ENCODE assay signal across 19 cellular contexts in genomic region chr9:92425578-92425977, GRCh38. TPM values are rescaled to one million over a fixed set of nuclear protein-coding genes. Genes with fewer than 3 reads are reported as not detected.
DNase-seq lines count a peak whose midpoint lies in the region; ATAC-seq and TF ChIP-seq lines count a peak whose summit lies in the region.
"Had no signal": no experiment of that assay in that cellular context is flagged by ENCODE, and none has a peak within 500 bp of the region (broad histone marks: within the 10 kb centered on the region; RNA-seq: fewer than 3 reads in every experiment).

No MANE protein-coding gene starts in this region.

- intact Hi-C loops in sigmoid colon (cut with DNase I) = no loop called here

- H3K27me3 ChIP-seq in SK-N-SH (ENCODE audit: insufficient read depth) = no peaks in the 10 kb centered on the region
- H3K27me3 ChIP-seq in sigmoid colon = no peaks in the 10 kb centered on the region
- H3K27me3 ChIP-seq in HAP-1 (ENCODE audit: low read depth) = no peaks in the 10 kb centered on the region
- H3K27me3 ChIP-seq: dorsolateral prefrontal cortex had no signal

- TF ChIP-seq POLR2A in sigmoid colon (IDR thresholded peaks at IDR 0.05) = no peak

- H3K79me2 ChIP-seq in SK-N-SH (ENCODE audit: insufficient read depth) = no peaks in the 10 kb centered on the region

- no peak overlapping the region for H3K4me3 ChIP-seq in SK-N-SH (ENCODE audit: low read depth in 2 of 2, low read length in 1 of 2)
- H3K4me3 ChIP-seq in sigmoid colon = no peak overlapping the region
- no peak overlapping the region for H3K4me3 ChIP-seq in HAP-1
- H3K4me3 ChIP-seq: dorsolateral prefrontal cortex had no signal

- H3K27ac ChIP-seq in SK-N-SH (ENCODE audit: low read depth in 2 of 2, low read length in 1 of 2) (peak overlapping the region; percentile 70 to 77), sigmoid colon (peak overlapping the region; percentile 45 to 56 (median 46)), caudate nucleus (ENCODE audit: low read depth, low read length) (no peak overlapping the region)
- H3K27ac ChIP-seq: C4-2B had no signal

- H3K4me1 ChIP-seq in SK-N-SH (ENCODE audit: control insufficient read depth in 1 of 2, insufficient read depth in 2 of 2, low read depth in 1 of 2, low read length in 1 of 2) = peaks cover 9 to 16% of the 10 kb centered on the region in 2 experiments
- H3K4me1 ChIP-seq in sigmoid colon = peaks cover 0 to 31% (median 19%) of the 10 kb centered on the region in 4 donors
- H3K4me1 ChIP-seq in HAP-1 = peaks cover 11% of the 10 kb centered on the region

- no peaks in the 10 kb centered on the region for H3K9me3 ChIP-seq in SK-N-SH
- no peaks in the 10 kb centered on the region for H3K9me3 ChIP-seq in sigmoid colon
- H3K9me3 ChIP-seq in HAP-1 = no peaks in the 10 kb centered on the region

- peak overlapping the region; percentile 73 for H2AFZ ChIP-seq in SK-N-SH (ENCODE audit: low read depth)

- no peaks in the 10 kb centered on the region for H4K20me1 ChIP-seq in SK-N-SH (ENCODE audit: insufficient read depth)

- ATAC-seq in GM19023 (IDR thresholded peaks at IDR 0.05; ENCODE audit: unreplicated experiment) (no peak), HG03280 (IDR thresholded peaks at IDR 0.05; ENCODE audit: unreplicated experiment) (no peak)
- ATAC-seq: activated T-cell treated with anti-CD3 and anti-CD28 coated beads, Interleukin-2, amount 50 U/mL, for 72 hours had no signal

- no peaks in the 10 kb centered on the region for H3K9me2 ChIP-seq in SK-N-SH

- H3K4me2 ChIP-seq in SK-N-SH = peak overlapping the region; percentile 22; the same call in 1 of the 2 replicates

- peak overlapping the region; percentile 13; the same call in 1 of the 2 replicates for H3K9ac ChIP-seq in SK-N-SH

- TF ChIP-seq EP300 in SK-N-SH (IDR thresholded peaks at IDR 0.05; ENCODE audit: borderline replicate concordance in 1 of 2, low read depth in 1 of 2, low read length in 1 of 2) = peak; percentile 9 to 45; a peak in 3 of 4 replicates
- TF ChIP-seq EP300 in sigmoid colon (IDR thresholded peaks at IDR 0.05) = no peak

- TF ChIP-seq RAD21 in SK-N-SH (IDR thresholded peaks at IDR 0.05; ENCODE audit: low read length) = no peak

- DNase-seq in GM03348 (ENCODE audit: low spot score) (peak; percentile 46), SK-N-SH (no peak), fibroblast of peridontal ligament (ENCODE audit: extremely low read depth) (peak; percentile 93), sigmoid colon (no peak), HAP-1 (ENCODE audit: low spot score in 2 of 2) (no peak), caudate nucleus (lab: John Stamatoyannopoulos, UW) (no peak)
- DNase-seq: activated T-cell treated with anti-CD3 and anti-CD28 coated beads, Interleukin-2, amount 50 U/mL, for 72 hours; amygdala; dorsolateral prefrontal cortex; immature natural killer cell; NCI-H2029; posterior cingulate gyrus; stimulated activated CD4-positive, alpha-beta T cell treated with anti-CD3 and anti-CD28 coated beads, Interleukin-12 subunit alpha, Interleukin-12 subunit beta, amount 100 ng/mL, for 4 hours; T-helper 9 cell had no signal

- in situ Hi-C loops in HAP-1 (cut with MboI; ENCODE audit: low sequenced_read_pairs) = no loop called here

- TF ChIP-seq CTCF in SK-N-SH (IDR thresholded peaks at IDR 0.05) (no peak), sigmoid colon (IDR thresholded peaks at IDR 0.05) (no peak)

- CTCF ChIA-PET in SK-N-SH (lab: Yijun Ruan, JAX) = interaction anchor here (1.3 to 1.6 kb wide), 2 partner anchors 13 to 97 kb away, joined by 3 to 7 read pairs; no protein-coding TSS in a partner anchor

- H3K36me3 ChIP-seq in SK-N-SH (replicated peaks in 1 of 2; ENCODE audit: control insufficient read depth in 1 of 2, insufficient read depth in 2 of 2, low read length in 1 of 2) = no peaks in the 10 kb centered on the region
- H3K36me3 ChIP-seq in sigmoid colon = no peaks in the 10 kb centered on the region
- H3K36me3 ChIP-seq in HAP-1 (replicated peaks) = no peaks in the 10 kb centered on the region

- H3F3A ChIP-seq in SK-N-SH (replicated peaks; ENCODE audit: insufficient read depth) = peaks cover 5% of the 10 kb centered on the region

- WGBS in SK-N-SH (ENCODE audit: low lambda C conversion rate) = 3% methylated on average over 1 of the region's 1 CpG
- WGBS in sigmoid colon, 2 donors = 56 to 71% methylated on average over 1 of the region's 1 CpG

- POLR2A ChIA-PET in SK-N-SH (lab: Yijun Ruan, JAX) = no interaction called here

TF ChIP-seq in SK-N-SH, 30 proteins besides CTCF, POLR2A, EP300 and RAD21 (continues in another document):
- TF ChIP-seq NRF1 (IDR thresholded peaks at IDR 0.05; ENCODE audit: low read depth, low read length) = no peak
- peak; percentile 94 for TF ChIP-seq TCF12 (IDR thresholded peaks at IDR 0.05)
- TF ChIP-seq POLR2AphosphoS5 (IDR thresholded peaks at IDR 0.05; ENCODE audit: low read depth, low read length) = peak; percentile 63; the same call in 1 of the 2 replicates
- TF ChIP-seq, protein P1, sequence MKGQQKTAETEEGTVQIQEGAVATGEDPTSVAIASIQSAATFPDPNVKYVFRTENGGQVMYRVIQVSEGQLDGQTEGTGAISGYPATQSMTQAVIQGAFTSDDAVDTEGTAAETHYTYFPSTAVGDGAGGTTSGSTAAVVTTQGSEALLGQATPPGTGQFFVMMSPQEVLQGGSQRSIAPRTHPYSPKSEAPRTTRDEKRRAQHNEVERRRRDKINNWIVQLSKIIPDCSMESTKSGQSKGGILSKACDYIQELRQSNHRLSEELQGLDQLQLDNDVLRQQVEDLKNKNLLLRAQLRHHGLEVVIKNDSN (IDR thresholded peaks at IDR 0.05; ENCODE audit: borderline replicate concordance, low read depth) = no peak
- no peak for TF ChIP-seq SMC3 (IDR thresholded peaks at IDR 0.05; ENCODE audit: low read depth, low read length)
- no peak for TF ChIP-seq FOSL2 (IDR thresholded peaks at IDR 0.05; ENCODE audit: borderline replicate concordance, low read depth)
- no peak for TF ChIP-seq RFX5 (IDR thresholded peaks at IDR 0.05; ENCODE audit: low read length)
- no peak for TF ChIP-seq MAX (IDR thresholded peaks at IDR 0.05; ENCODE audit: low read depth)
- peak; percentile 42; the same call in 1 of the 2 replicates for TF ChIP-seq NFIC (IDR thresholded peaks at IDR 0.05; ENCODE audit: borderline replicate concordance)
- no peak for TF ChIP-seq FOXM1 (IDR thresholded peaks at IDR 0.05; ENCODE audit: low read depth)
- TF ChIP-seq MXI1 (IDR thresholded peaks at IDR 0.05; ENCODE audit: low read depth, low read length) = peak; percentile 36; the same call in 1 of the 2 replicates
- no peak for TF ChIP-seq SIN3A (IDR thresholded peaks at IDR 0.05; ENCODE audit: borderline replicate concordance, low read depth, low read length)
- TF ChIP-seq, protein P2, sequence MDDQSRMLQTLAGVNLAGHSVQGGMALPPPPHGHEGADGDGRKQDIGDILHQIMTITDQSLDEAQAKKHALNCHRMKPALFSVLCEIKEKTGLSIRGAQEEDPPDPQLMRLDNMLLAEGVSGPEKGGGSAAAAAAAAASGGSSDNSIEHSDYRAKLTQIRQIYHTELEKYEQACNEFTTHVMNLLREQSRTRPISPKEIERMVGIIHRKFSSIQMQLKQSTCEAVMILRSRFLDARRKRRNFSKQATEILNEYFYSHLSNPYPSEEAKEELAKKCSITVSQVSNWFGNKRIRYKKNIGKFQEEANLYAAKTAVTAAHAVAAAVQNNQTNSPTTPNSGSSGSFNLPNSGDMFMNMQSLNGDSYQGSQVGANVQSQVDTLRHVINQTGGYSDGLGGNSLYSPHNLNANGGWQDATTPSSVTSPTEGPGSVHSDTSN (IDR thresholded peaks at IDR 0.05) = peak; percentile 76
- TF ChIP-seq, protein P3, sequence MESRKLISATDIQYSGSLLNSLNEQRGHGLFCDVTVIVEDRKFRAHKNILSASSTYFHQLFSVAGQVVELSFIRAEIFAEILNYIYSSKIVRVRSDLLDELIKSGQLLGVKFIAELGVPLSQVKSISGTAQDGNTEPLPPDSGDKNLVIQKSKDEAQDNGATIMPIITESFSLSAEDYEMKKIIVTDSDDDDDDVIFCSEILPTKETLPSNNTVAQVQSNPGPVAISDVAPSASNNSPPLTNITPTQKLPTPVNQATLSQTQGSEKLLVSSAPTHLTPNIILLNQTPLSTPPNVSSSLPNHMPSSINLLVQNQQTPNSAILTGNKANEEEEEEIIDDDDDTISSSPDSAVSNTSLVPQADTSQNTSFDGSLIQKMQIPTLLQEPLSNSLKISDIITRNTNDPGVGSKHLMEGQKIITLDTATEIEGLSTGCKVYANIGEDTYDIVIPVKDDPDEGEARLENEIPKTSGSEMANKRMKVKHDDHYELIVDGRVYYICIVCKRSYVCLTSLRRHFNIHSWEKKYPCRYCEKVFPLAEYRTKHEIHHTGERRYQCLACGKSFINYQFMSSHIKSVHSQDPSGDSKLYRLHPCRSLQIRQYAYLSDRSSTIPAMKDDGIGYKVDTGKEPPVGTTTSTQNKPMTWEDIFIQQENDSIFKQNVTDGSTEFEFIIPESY (IDR thresholded peaks at IDR 0.05; ENCODE audit: borderline replicate concordance, low read depth) = no peak
- TF ChIP-seq JUND (IDR thresholded peaks at IDR 0.05) = peak; percentile 25; the same call in 1 of the 2 replicates

RNA-seq across cellular contexts. Expression of gene OMD, which starts 1.3 kb away (rescaled TPM):
- 0.03 TPM in 1 of 2 replicates, not detected in the other for polyA plus RNA-seq in SK-N-SH (2012; rRNA removed)
- 0.03 and 0.05 TPM in 2 replicates for polyA plus RNA-seq in SK-N-SH (2012; cell fraction: cytosol; rRNA removed)
- polyA plus RNA-seq in SK-N-SH (2012; cell fraction: nucleus; rRNA removed) = not detected in 2 replicates
- total RNA-seq in sigmoid colon = 10 to 100 TPM in 3 of 4 donors, 1 to 10 TPM in 1; 6.5 to 23.9 (median 16.7) TPM
- 1 to 10 TPM in 2 of 3 donors, not detected in 1; 1.0 to 3.0 TPM for polyA plus RNA-seq in sigmoid colon
- total RNA-seq: activated T-cell treated with anti-CD3 and anti-CD28 coated beads, Interleukin-2, amount 50 U/mL, for 72 hours; Daoy; mononuclear cell had no signal

RNA-seq across cellular contexts. Expression of gene OGN, which starts 21.2 kb away (rescaled TPM):
- polyA plus RNA-seq in SK-N-SH (2012; rRNA removed) = 0.03 TPM in 2 replicates
- 0.07 and 0.09 TPM in 2 replicates for polyA plus RNA-seq in SK-N-SH (2012; cell fraction: cytosol; rRNA removed)
- 0.02 TPM in 1 of 2 replicates, not detected in the other for polyA plus RNA-seq in SK-N-SH (2012; cell fraction: nucleus; rRNA removed)
- 10 to 100 TPM; 41.8 to 93.3 (median 59.8) TPM for total RNA-seq in sigmoid colon
- polyA plus RNA-seq in sigmoid colon = 10 to 100 TPM in 1 of 3 donors, 1 to 10 TPM in 2; 1.6 to 10.8 (median 4.4) TPM
- total RNA-seq: activated T-cell treated with anti-CD3 and anti-CD28 coated beads, Interleukin-2, amount 50 U/mL, for 72 hours; Daoy had no signal

RNA-seq across cellular contexts. Expression of gene ASPN, which starts 56.7 kb away (rescaled TPM):
- polyA plus RNA-seq in SK-N-SH (2012; rRNA removed) (0.76 and 1.7 TPM in 2 replicates), sigmoid colon (1 to 10 TPM; 1.5 to 2.5 (median 1.8) TPM)
- polyA plus RNA-seq in SK-N-SH (2012; cell fraction: cytosol; rRNA removed) = 1.8 and 2.4 TPM in 2 replicates
- polyA plus RNA-seq in SK-N-SH (2012; cell fraction: nucleus; rRNA removed) = 0.35 and 1.4 TPM in 2 replicates
- 10 to 100 TPM in 3 of 4 donors, 1 to 10 TPM in 1; 9.4 to 96.9 (median 20.2) TPM for total RNA-seq in sigmoid colon
- total RNA-seq: activated T-cell treated with anti-CD3 and anti-CD28 coated beads, Interleukin-2, amount 50 U/mL, for 72 hours; Daoy; mononuclear cell had no signal
- polyA plus RNA-seq: immature natural killer cell had no signal

Comparison
In these comparisons a context has a peak if more than half of its experiments do, and no peak if none do; other contexts are left out.
1. DNase-seq: peak in GM03348 (single experiment) and fibroblast of peridontal ligament (single experiment); none in SK-N-SH (single experiment), sigmoid colon (single experiment), HAP-1 (0 of 2) and caudate nucleus (0 of 61).